23 cellular contexts compared by ENCODE assay signal in the genomic region with DNA sequence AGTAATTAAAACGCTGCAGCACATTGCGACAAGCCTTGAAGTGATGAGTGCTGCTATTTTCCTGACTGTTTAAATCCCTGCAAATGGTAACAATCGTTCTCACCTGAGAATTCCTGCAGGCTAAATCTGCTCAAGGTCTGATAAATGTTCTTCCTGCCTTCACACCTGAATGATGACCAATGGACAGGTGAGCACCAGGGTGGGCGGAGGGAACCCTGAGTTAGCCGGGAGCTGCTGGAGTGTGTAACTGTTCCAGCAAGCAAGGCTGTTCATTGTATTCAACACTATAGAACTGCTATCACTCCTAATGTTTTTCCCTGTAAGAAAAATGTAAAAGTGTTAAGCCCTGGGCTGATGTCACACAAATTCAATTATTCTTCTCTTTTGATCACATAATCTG. TPM values are rescaled to one million over a fixed set of nuclear protein-coding genes. Genes with fewer than 3 reads are reported as not detected.
DNase-seq lines count a peak whose midpoint lies in the region; ATAC-seq, FAIRE-seq and TF ChIP-seq lines count a peak whose summit lies in the region.
"Had no signal": no experiment of that assay in that cellular context is flagged by ENCODE, and none has a peak within 500 bp of the region (broad histone marks: within the 10 kb centered on the region; RNA-seq: fewer than 3 reads in every experiment).

No MANE protein-coding gene starts in this region.

- peak; percentile 13 for FAIRE-seq in bronchial epithelial cell (lab: Jason Lieb, UNC)
- FAIRE-seq: A549, GM12892, GM18507, H1, RCC 7860 had no signal

- no peak overlapping the region for H3K4me3 ChIP-seq in bronchial epithelial cell (ENCODE audit: low read depth, low read length)
- H3K4me3 ChIP-seq: A549, BLaER1 had no signal

- intact Hi-C loops in sciatic nerve (cut with DNase I) = no loop called here

- DNase-seq in COLO668 (lab: John Stamatoyannopoulos, UW; ENCODE audit: unreplicated experiment) (peak; percentile 11), bronchial epithelial cell (ENCODE audit: low read depth) (peak; percentile 27), kidney tubule cell (ENCODE audit: low spot score) (peak; percentile 35), osteocyte (ENCODE audit: extremely low spot score, unreplicated experiment) (peak; percentile 27), sciatic nerve (ENCODE audit: low spot score) (no peak), T-helper 2 cell (no peak)
- no peak for DNase-seq in activated CD4-positive, alpha-beta T cell treated with anti-CD3 and anti-CD28 coated beads for 48 hours
- no peak for DNase-seq in central memory CD4-positive, alpha-beta T cell
- DNase-seq: CD4-positive, alpha-beta memory T cell; DMS53; MM.1S; NCI-H1092; NCI-H1436 treated with DMSO at 0.1 percent for 48 hours; NCI-H2029; NCI-H446; NK-92 treated with Interleukin-12 subunit alpha and Interleukin-12 subunit beta, amount 100 ng/mL, for 24 hours had no signal

- H3K9me3 Mint-ChIP-seq in osteocyte (ENCODE audit: unreplicated experiment) = no peaks in the 10 kb centered on the region

- no peaks in the 10 kb centered on the region for H3K36me3 Mint-ChIP-seq in osteocyte (ENCODE audit: unreplicated experiment)
- H3K36me3 Mint-ChIP-seq: CD4-positive, alpha-beta memory T cell had no signal

- H3K4me1 Mint-ChIP-seq in osteocyte (ENCODE audit: unreplicated experiment) = peaks cover 26% of the 10 kb centered on the region
- H3K4me1 Mint-ChIP-seq: CD4-positive, alpha-beta memory T cell had no signal

- no peak for ATAC-seq in sciatic nerve

- TF ChIP-seq CTCF in bronchial epithelial cell (IDR thresholded peaks at IDR 0.05; ENCODE audit: insufficient read depth, low read length, severe bottlenecking) (no peak), osteocyte (IDR thresholded peaks at IDR 0.05) (no peak)

- no peak overlapping the region for H3K4me3 Mint-ChIP-seq in osteocyte (ENCODE audit: unreplicated experiment)
- H3K4me3 Mint-ChIP-seq: CD4-positive, alpha-beta memory T cell had no signal

- no peak overlapping the region for H3K27ac Mint-ChIP-seq in osteocyte (ENCODE audit: unreplicated experiment)
- H3K27ac Mint-ChIP-seq: CD4-positive, alpha-beta memory T cell had no signal

- H3K36me3 ChIP-seq in bronchial epithelial cell (ENCODE audit: control insufficient read depth, insufficient read depth, low read length) = no peaks in the 10 kb centered on the region
- H3K36me3 ChIP-seq: BLaER1 had no signal

- peaks cover 17% of the 10 kb centered on the region for H3K27me3 Mint-ChIP-seq in osteocyte (ENCODE audit: unreplicated experiment)

- H3K27me3 ChIP-seq in bronchial epithelial cell (ENCODE audit: control insufficient read depth, insufficient read depth, low read length) = peaks cover 6% of the 10 kb centered on the region
- H3K27me3 ChIP-seq: BLaER1 had no signal

RNA-seq across cellular contexts. Expression of a gene that starts 4.0 kb away (rescaled TPM):
- total RNA-seq in bronchial epithelial cell (0.26 and 1.3 TPM in 2 replicates), osteocyte (0.94 and 1.4 TPM in 2 replicates), sciatic nerve (1.9 TPM)
- total RNA-seq: CD4-positive, alpha-beta memory T cell; LHCN-M2 had no signal

Comparison
In these comparisons a context has a peak if more than half of its experiments do, and no peak if none do; other contexts are left out.
1. DNase-seq: peak in COLO668 (single experiment), bronchial epithelial cell (single experiment), kidney tubule cell (single experiment) and osteocyte (single experiment); none in activated CD4-positive, alpha-beta T cell treated with anti-CD3 and anti-CD28 coated beads for 48 hours (single experiment), sciatic nerve (single experiment), central memory CD4-positive, alpha-beta T cell (single experiment) and T-helper 2 cell (0 of 5).